In genomic region chr2:20005067-20005627, GRCh38 we compare ENCODE assay signal across 18 cellular contexts. TPM values are rescaled to one million over a fixed set of nuclear protein-coding genes. Genes with fewer than 3 reads are reported as not detected.
DNase-seq lines count a peak whose midpoint lies in the region; ATAC-seq and TF ChIP-seq lines count a peak whose summit lies in the region.
"Had no signal": no experiment of that assay in that cellular context is flagged by ENCODE, and none has a peak within 500 bp of the region (broad histone marks: within the 10 kb centered on the region; RNA-seq: fewer than 3 reads in every experiment).

No MANE protein-coding gene starts in this region.

- H3K9me3 Mint-ChIP-seq in osteocyte (ENCODE audit: unreplicated experiment) (no peaks in the 10 kb centered on the region), CD14-positive monocyte (no peaks in the 10 kb centered on the region)
- H3K9me3 Mint-ChIP-seq: CD4-positive, CD25-positive, alpha-beta regulatory T cell; CD8-positive, alpha-beta T cell; GM23338; H9 had no signal

- H3K27me3 Mint-ChIP-seq in osteocyte (ENCODE audit: unreplicated experiment) (no peaks in the 10 kb centered on the region), CD14-positive monocyte (ENCODE audit: low read depth in 3 of 3) (peaks cover 22 to 30% (median 27%) of the 10 kb centered on the region in 3 donors)

- TF ChIP-seq RAD21 in SK-N-SH (IDR thresholded peaks at IDR 0.05; ENCODE audit: low read length): peak; percentile 23

- no peaks in the 10 kb centered on the region for H3F3A ChIP-seq in SK-N-SH (replicated peaks; ENCODE audit: insufficient read depth)

- no peak overlapping the region for H3K4me3 ChIP-seq in cardiac muscle cell
- no peak overlapping the region for H3K4me3 ChIP-seq in SK-N-SH (ENCODE audit: low read depth in 2 of 2, low read length in 1 of 2)
- H3K4me3 ChIP-seq: GM23338 had no signal

- H3K27ac ChIP-seq in cardiac muscle cell: peak overlapping the region; percentile 36
- H3K27ac ChIP-seq in SK-N-SH (ENCODE audit: low read depth in 2 of 2, low read length in 1 of 2): peak overlapping the region in 1 of 2 experiments; percentile 74; a peak in 2 of 4 replicates
- H3K27ac ChIP-seq: 22Rv1 had no signal

- H3K9ac ChIP-seq in SK-N-SH: no peak overlapping the region

- H3K27ac Mint-ChIP-seq in osteocyte (ENCODE audit: unreplicated experiment): peak overlapping the region; percentile 44
- no peak overlapping the region for H3K27ac Mint-ChIP-seq in CD14-positive monocyte
- H3K27ac Mint-ChIP-seq: CD4-positive, CD25-positive, alpha-beta regulatory T cell; CD8-positive, alpha-beta T cell; GM23338; H9 had no signal

- H3K9me3 ChIP-seq in cardiac muscle cell (ENCODE audit: low read depth): no peaks in the 10 kb centered on the region
- no peaks in the 10 kb centered on the region for H3K9me3 ChIP-seq in SK-N-SH
- H3K9me3 ChIP-seq: Caco-2 had no signal

- H3K4me1 ChIP-seq in cardiac muscle cell (ENCODE audit: low read depth) (peaks cover 4% of the 10 kb centered on the region), SK-N-SH (ENCODE audit: control insufficient read depth in 1 of 2, insufficient read depth in 2 of 2, low read depth in 1 of 2, low read length in 1 of 2) (peaks cover 0 to 13% of the 10 kb centered on the region in 2 experiments; a peak in 2 of 4 replicates)
- H3K4me1 ChIP-seq: Caco-2 had no signal

- no peak overlapping the region for H3K4me3 Mint-ChIP-seq in osteocyte (ENCODE audit: unreplicated experiment)
- no peak overlapping the region for H3K4me3 Mint-ChIP-seq in CD14-positive monocyte
- H3K4me3 Mint-ChIP-seq: CD4-positive, CD25-positive, alpha-beta regulatory T cell; CD8-positive, alpha-beta T cell; GM23338; H9 had no signal

- H3K4me1 Mint-ChIP-seq in osteocyte (ENCODE audit: unreplicated experiment) (peaks cover 3% of the 10 kb centered on the region), CD14-positive monocyte (no peaks in the 10 kb centered on the region)
- H3K4me1 Mint-ChIP-seq: CD4-positive, CD25-positive, alpha-beta regulatory T cell; GM23338; H9 had no signal

- DNase-seq in cardiac muscle cell (ENCODE audit: low read depth in 1 of 2, low spot score in 1 of 2): no peak
- DNase-seq in cardiac septum (ENCODE audit: low spot score): no peak
- peak; percentile 74 for DNase-seq in SK-N-SH
- no peak for DNase-seq in osteocyte (ENCODE audit: extremely low spot score, unreplicated experiment)
- no peak for DNase-seq in CD14-positive monocyte (ENCODE audit: low spot score)
- DNase-seq in NK-92 (lab: John Stamatoyannopoulos, UW; ENCODE audit: unreplicated experiment): no peak
- DNase-seq: AML-193; C1 segment of cervical spinal cord; Caco-2; CD4-positive, CD25-positive, alpha-beta regulatory T cell; CD8-positive, alpha-beta T cell; DMS153; DND-41; H9 had no signal

- H2AFZ ChIP-seq in SK-N-SH (ENCODE audit: low read depth): no peak overlapping the region
- H2AFZ ChIP-seq: GM23338 had no signal

- peak in 1 of 2 experiments; percentile 57; a peak in 2 of 4 replicates for TF ChIP-seq EP300 in SK-N-SH (IDR thresholded peaks at IDR 0.05; ENCODE audit: borderline replicate concordance in 1 of 2, low read depth in 1 of 2, low read length in 1 of 2)

- POLR2A ChIA-PET in SK-N-SH (lab: Yijun Ruan, JAX): interaction anchor here (1.9 kb wide), 1 partner anchor 15 kb away, joined by 6 read pairs; the partner anchor contains the start of gene WDR35

- H4K20me1 ChIP-seq in SK-N-SH (ENCODE audit: insufficient read depth): no peaks in the 10 kb centered on the region

- H3K27me3 ChIP-seq in cardiac muscle cell: no peaks in the 10 kb centered on the region
- H3K27me3 ChIP-seq in SK-N-SH (ENCODE audit: insufficient read depth): no peaks in the 10 kb centered on the region

- H3K36me3 Mint-ChIP-seq in osteocyte (ENCODE audit: unreplicated experiment) (no peaks in the 10 kb centered on the region), CD14-positive monocyte (no peaks in the 10 kb centered on the region)
- H3K36me3 Mint-ChIP-seq: CD4-positive, CD25-positive, alpha-beta regulatory T cell; CD8-positive, alpha-beta T cell had no signal

- H3K36me3 ChIP-seq in cardiac muscle cell (no peaks in the 10 kb centered on the region), SK-N-SH (replicated peaks in 1 of 2; ENCODE audit: control insufficient read depth in 1 of 2, insufficient read depth in 2 of 2, low read length in 1 of 2) (no peaks in the 10 kb centered on the region)

- H3K4me2 ChIP-seq in SK-N-SH: no peak overlapping the region
- H3K4me2 ChIP-seq: GM23338 had no signal

- ATAC-seq in GM21423 (IDR thresholded peaks at IDR 0.05; ENCODE audit: unreplicated experiment): no peak
- ATAC-seq: CD8-positive, alpha-beta T cell; GM23338; HCT116 had no signal

- H3K79me2 ChIP-seq in SK-N-SH (ENCODE audit: insufficient read depth): no peaks in the 10 kb centered on the region

- CTCF ChIA-PET in SK-N-SH (lab: Yijun Ruan, JAX): interaction anchor here (0.9 to 2.1 kb wide), 4 partner anchors 10 to 89 kb away, joined by 3 to 9 read pairs (median 3); partner anchors contain the start of gene LAPTM4A

- no peak for TF ChIP-seq CTCF in cardiac muscle cell (IDR thresholded peaks at IDR 0.05; ENCODE audit: low read depth, low read length)
- no peak for TF ChIP-seq CTCF in SK-N-SH (IDR thresholded peaks at IDR 0.05)
- no peak for TF ChIP-seq CTCF in osteocyte (IDR thresholded peaks at IDR 0.05)
- TF ChIP-seq CTCF in CD14-positive monocyte (IDR thresholded peaks at IDR 0.05): no peak

- intact Hi-C loops in cardiac septum (cut with DNase I): no loop called here
- intact Hi-C loops in CD14-positive monocyte (cut with micrococcal nuclease): no loop called here

- 87% methylated on average over 10 of the region's 10 CpGs for WGBS in SK-N-SH (ENCODE audit: low lambda C conversion rate)

- no peaks in the 10 kb centered on the region for H3K9me2 ChIP-seq in SK-N-SH

TF ChIP-seq in SK-N-SH, 30 proteins besides CTCF, POLR2A, EP300 and RAD21:
- no peak for TF ChIP-seq RXRA (IDR thresholded peaks at IDR 0.05; ENCODE audit: borderline replicate concordance, low read depth)
- TF ChIP-seq GATA2 (CRISPR knock-in tag; IDR thresholded peaks at IDR 0.05): peak; percentile 83

RNA-seq across cellular contexts. Expression of gene MATN3, which starts 7.3 kb away (rescaled TPM):
- 1.3 and 3.8 TPM in 2 replicates for total RNA-seq in cardiac muscle cell
- polyA plus RNA-seq in cardiac muscle cell: 4.8 and 10.3 TPM in 2 replicates
- 0.11 TPM for total RNA-seq in cardiac septum
- 4.0 and 5.9 TPM in 2 replicates for polyA plus RNA-seq in SK-N-SH (2012; rRNA removed)
- 7.1 and 8.9 TPM in 2 replicates for polyA plus RNA-seq in SK-N-SH (2012; cell fraction: cytosol; rRNA removed)
- polyA plus RNA-seq in SK-N-SH (2012; cell fraction: nucleus; rRNA removed): 3.6 and 5.5 TPM in 2 replicates
- total RNA-seq in osteocyte: 12.2 and 12.8 TPM in 2 replicates
- polyA plus RNA-seq in CD14-positive monocyte: not detected
- total RNA-seq: CD4-positive, CD25-positive, alpha-beta regulatory T cell; CD8-positive, alpha-beta T cell had no signal
- polyA plus RNA-seq: CD4-positive, CD25-positive, alpha-beta regulatory T cell had no signal

RNA-seq across cellular contexts. Expression of gene WDR35, which starts 15.2 kb away (rescaled TPM):
- total RNA-seq in cardiac muscle cell: 6.9 and 10.1 TPM in 2 replicates
- polyA plus RNA-seq in cardiac muscle cell: 4.8 and 6.7 TPM in 2 replicates
- 5.1 TPM for total RNA-seq in cardiac septum
- polyA plus RNA-seq in SK-N-SH (2012; rRNA removed): 8.6 and 12.1 TPM in 2 replicates
- 9.9 and 10.9 TPM in 2 replicates for polyA plus RNA-seq in SK-N-SH (2012; cell fraction: cytosol; rRNA removed)
- polyA plus RNA-seq in SK-N-SH (2012; cell fraction: nucleus; rRNA removed): 13.9 and 30.4 TPM in 2 replicates
- 11.0 and 11.4 TPM in 2 replicates for total RNA-seq in osteocyte
- polyA plus RNA-seq in CD14-positive monocyte: 1 to 10 TPM in 1 of 2 donors, under 1 TPM in 1; 0.28 to 1.0 TPM

RNA-seq across cellular contexts. Expression of gene LAPTM4A, which starts 46.3 kb away (rescaled TPM):
- total RNA-seq in cardiac muscle cell (114 and 119 TPM in 2 replicates), cardiac septum (134 TPM), osteocyte (560 and 578 TPM in 2 replicates)
- polyA plus RNA-seq in cardiac muscle cell (425 and 522 TPM in 2 replicates), SK-N-SH (2012; rRNA removed) (306 and 350 TPM in 2 replicates), CD14-positive monocyte (100 to 1,000 TPM; 421 to 442 TPM)
- polyA plus RNA-seq in SK-N-SH (2012; cell fraction: cytosol; rRNA removed): 391 and 431 TPM in 2 replicates
- polyA plus RNA-seq in SK-N-SH (2012; cell fraction: nucleus; rRNA removed): 69.8 and 155 TPM in 2 replicates
